8 cellular contexts compared by ENCODE assay signal in genomic region chr7:89623018-89623672, GRCh38.
DNase-seq lines count a peak whose midpoint lies in the region; ATAC-seq and TF ChIP-seq lines count a peak whose summit lies in the region.

No MANE protein-coding gene starts in this region.

- peak overlapping the region in 1 of 5 experiments; percentile 10 for H3K27ac Mint-ChIP-seq in brain

- no peaks in the 10 kb centered on the region for H3K9me3 Mint-ChIP-seq in brain

- H3K4me1 Mint-ChIP-seq in brain, result no peaks in the 10 kb centered on the region

- DNase-seq in EL (peak; percentile 1), NCI-H524 (lab: John Stamatoyannopoulos, UW) (peak; percentile 25 to 50), kidney glomerular epithelial cell (lab: John Stamatoyannopoulos, UW) (peak; percentile 16), mesenteric fat pad (ENCODE audit: low spot score) (no peak)
- no peak for DNase-seq in activated CD4-positive, alpha-beta T cell treated with anti-CD3 and anti-CD28 coated beads for 1 hour

- peak; percentile 75 to 85 for TF ChIP-seq CTCF in brain (conservative IDR thresholded peaks at IDR 0.05)

- H3K36me3 Mint-ChIP-seq in brain, result no peaks in the 10 kb centered on the region

- peaks cover 6% of the 10 kb centered on the region for H3K27me3 Mint-ChIP-seq in brain

- ATAC-seq in GM19395 (IDR thresholded peaks at IDR 0.05; ENCODE audit: unreplicated experiment), result peak; percentile 92
- peak; percentile 97 for ATAC-seq in HG03342 (IDR thresholded peaks at IDR 0.05; ENCODE audit: unreplicated experiment)

- H3K4me3 Mint-ChIP-seq in brain, result no peak overlapping the region

Comparison
In these comparisons a context has a peak if more than half of its experiments do, and no peak if none do; other contexts are left out.
1. DNase-seq: peak in EL (single experiment), NCI-H524 (2 of 2) and kidney glomerular epithelial cell (single experiment); none in mesenteric fat pad (single experiment) and activated CD4-positive, alpha-beta T cell treated with anti-CD3 and anti-CD28 coated beads for 1 hour (single experiment).